ENCODE assay signal across 7 cellular contexts in the genomic region with DNA sequence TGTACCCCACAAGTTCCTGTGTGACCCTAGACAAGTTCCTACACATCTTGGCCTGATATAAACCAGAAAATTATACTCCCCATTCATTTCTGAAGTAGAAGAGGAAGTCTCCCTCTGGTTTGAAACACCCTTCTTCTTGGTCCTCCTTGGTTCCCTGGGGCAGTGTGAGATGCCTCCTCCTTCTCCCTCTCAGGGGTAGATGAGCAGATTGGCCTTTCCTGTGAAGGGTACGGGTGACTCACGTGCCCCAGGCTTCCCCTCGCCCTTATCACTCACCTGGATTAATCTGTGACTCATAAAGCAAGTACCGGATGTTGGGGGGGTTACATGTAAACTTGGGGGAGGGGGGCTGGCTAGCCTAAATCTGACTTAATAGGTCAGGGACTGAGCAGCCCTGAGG. TPM values are rescaled to one million over a fixed set of nuclear protein-coding genes. Genes with fewer than 3 reads are reported as not detected.
DNase-seq lines count a peak whose midpoint lies in the region; ATAC-seq and TF ChIP-seq lines count a peak whose summit lies in the region.

No MANE protein-coding gene starts in this region.

- H3K9me3 ChIP-seq in WERI-Rb-1 (ENCODE audit: severe bottlenecking) (no peaks in the 10 kb centered on the region), thyroid gland (no peaks in the 10 kb centered on the region)

- 85 to 89% methylated on average over 4 of the region's 4 CpGs for WGBS in thyroid gland, 2 donors

- H3K36me3 Mint-ChIP-seq in chondrocyte (ENCODE audit: low read depth), result peaks cover 18% of the 10 kb centered on the region

- DNase-seq in HCEC 1CT, result peak; percentile 18
- DNase-seq in WERI-Rb-1, result peak; percentile 53
- DNase-seq in effector CD8-positive, alpha-beta T cell (lab: John Stamatoyannopoulos, UW), result peak; percentile 13
- DNase-seq in stimulated activated CD8-positive, alpha-beta memory T cell treated with anti-CD3 and anti-CD28 coated beads, Interleukin-4, amount 100 ng/mL, for 48 hours, result peak; percentile 73
- no peak for DNase-seq in chondrocyte (ENCODE audit: low spot score)
- no peak for DNase-seq in thyroid gland

- H3K4me1 Mint-ChIP-seq in chondrocyte (ENCODE audit: low read depth), result peaks cover under 1% of the 10 kb centered on the region

- no peak for ATAC-seq in HG02642 (IDR thresholded peaks at IDR 0.05; ENCODE audit: poor library complexity, unreplicated experiment)

- H3K27me3 Mint-ChIP-seq in chondrocyte (ENCODE audit: low read depth), result no peaks in the 10 kb centered on the region

- H3K4me3 ChIP-seq in WERI-Rb-1 (ENCODE audit: low read depth, low read length) (no peak overlapping the region), thyroid gland (replicated peaks in 1 of 3) (no peak overlapping the region)

- peaks cover 25% of the 10 kb centered on the region for H3K36me3 ChIP-seq in WERI-Rb-1
- H3K36me3 ChIP-seq in thyroid gland, result peaks cover 13 to 17% of the 10 kb centered on the region in 2 donors

- H3K27ac Mint-ChIP-seq in chondrocyte (ENCODE audit: unreplicated experiment), result no peak overlapping the region

- no peaks in the 10 kb centered on the region for H3K27me3 ChIP-seq in WERI-Rb-1 (ENCODE audit: insufficient read depth, low read depth, severe bottlenecking)
- H3K27me3 ChIP-seq in thyroid gland, result no peaks in the 10 kb centered on the region

- H3K27ac ChIP-seq in WERI-Rb-1 (no peak overlapping the region), thyroid gland (no peak overlapping the region)

- no peak overlapping the region for H3K4me3 Mint-ChIP-seq in chondrocyte (ENCODE audit: unreplicated experiment)

- H3K9me3 Mint-ChIP-seq in chondrocyte (ENCODE audit: low read depth), result no peaks in the 10 kb centered on the region

- no peak for TF ChIP-seq CTCF in WERI-Rb-1 (IDR thresholded peaks at IDR 0.05; ENCODE audit: low read depth, low read length)
- TF ChIP-seq CTCF in chondrocyte (IDR thresholded peaks at IDR 0.05), result no peak
- TF ChIP-seq CTCF in thyroid gland (IDR thresholded peaks at IDR 0.05), result no peak

- TF ChIP-seq POLR2A in thyroid gland (IDR thresholded peaks at IDR 0.05), result no peak

- H3K4me1 ChIP-seq in thyroid gland, result no peaks in the 10 kb centered on the region

- intact Hi-C loops in thyroid gland (cut with DNase I), result no loop called here

RNA-seq across cellular contexts. Expression of a gene that starts 11.1 kb away (rescaled TPM):
- total RNA-seq in chondrocyte (3.6 to 4.0 TPM (median 3.6 TPM) in 3 replicates), thyroid gland (1 to 10 TPM; 1.0 to 4.3 (median 2.5) TPM)

RNA-seq across cellular contexts. Expression of a gene that starts 15.3 kb away (rescaled TPM):
- total RNA-seq in chondrocyte (30.4 to 48.1 TPM (median 31.1 TPM) in 3 replicates), thyroid gland (10 to 100 TPM; 13.0 to 32.3 (median 27.0) TPM)

RNA-seq across cellular contexts. Expression of a gene that starts 56.1 kb away (rescaled TPM):
- total RNA-seq in chondrocyte (0.30 to 0.80 TPM (median 0.33 TPM) in 3 replicates), thyroid gland (1 to 10 TPM; 1.9 to 4.7 (median 2.5) TPM)

Comparison
In these comparisons a context has a peak if more than half of its experiments do, and no peak if none do; other contexts are left out.
1. DNase-seq: peak in HCEC 1CT (single experiment), WERI-Rb-1 (single experiment), effector CD8-positive, alpha-beta T cell (single experiment) and stimulated activated CD8-positive, alpha-beta memory T cell treated with anti-CD3 and anti-CD28 coated beads, Interleukin-4, amount 100 ng/mL, for 48 hours (single experiment); none in chondrocyte (single experiment) and thyroid gland (0 of 2).